ENCODE assay signal across 32 cellular contexts in the genomic region with DNA sequence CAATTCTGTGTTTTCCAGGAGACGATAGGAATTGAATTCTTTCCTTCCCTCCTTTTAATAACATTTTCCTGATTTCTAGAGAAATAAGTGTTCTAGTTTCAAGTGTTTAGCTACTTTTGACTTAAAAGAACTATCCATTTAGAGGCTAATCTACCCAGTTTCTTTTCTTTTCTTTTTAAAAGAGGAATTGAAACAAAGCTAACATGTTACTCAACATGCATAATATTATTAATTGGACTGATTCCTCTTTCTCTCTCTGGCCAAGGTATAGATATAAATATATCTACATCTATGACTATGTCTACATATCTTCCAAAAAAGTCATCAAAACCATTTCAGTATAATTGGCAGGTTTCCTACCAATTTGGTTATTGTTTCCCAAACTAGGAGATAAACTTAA.
A peak's percentile ranks its signal among the peaks of the same experiment; 100 is the strongest.
DNase-seq lines count a peak whose midpoint lies in the region; ATAC-seq and TF ChIP-seq lines count a peak whose summit lies in the region.
"Had no signal": no experiment of that assay in that cellular context is flagged by ENCODE, and none has a peak within 500 bp of the region (broad histone marks: within the 10 kb centered on the region; RNA-seq: fewer than 3 reads in every experiment).

No MANE protein-coding gene starts in this region.

- no peaks in the 10 kb centered on the region for H3K9me3 ChIP-seq in spleen
- H3K9me3 ChIP-seq: breast epithelium, esophagus muscularis mucosa, gastrocnemius medialis, left ventricle myocardium inferior, MG63, pancreas, right atrium auricular region, SJCRH30, upper lobe of right lung had no signal

- no peak overlapping the region for H3K4me3 Mint-ChIP-seq in chondrocyte (ENCODE audit: unreplicated experiment)
- H3K4me3 Mint-ChIP-seq: mesothelial cell of epicardium, natural killer cell had no signal

- H3K27ac Mint-ChIP-seq in chondrocyte (ENCODE audit: unreplicated experiment), result no peak overlapping the region
- H3K27ac Mint-ChIP-seq: mesothelial cell of epicardium, natural killer cell had no signal

- no peak for TF ChIP-seq POLR2A in spleen (IDR thresholded peaks at IDR 0.05)

- no peak for TF ChIP-seq CTCF in omental fat pad (IDR thresholded peaks at IDR 0.05)
- TF ChIP-seq CTCF in spleen (IDR thresholded peaks at IDR 0.05 in 8 of 11, conservative IDR thresholded peaks at IDR 0.05 in 3 of 11), result no peak
- no peak for TF ChIP-seq CTCF in chondrocyte (IDR thresholded peaks at IDR 0.05)

- H3K9me3 Mint-ChIP-seq in chondrocyte (ENCODE audit: low read depth), result peaks cover 5% of the 10 kb centered on the region
- H3K9me3 Mint-ChIP-seq: natural killer cell had no signal

- no peaks in the 10 kb centered on the region for H3K27me3 ChIP-seq in spleen (replicated peaks in 1 of 7)
- H3K27me3 ChIP-seq: breast epithelium, esophagus muscularis mucosa, gastrocnemius medialis, MG63, pancreas, right atrium auricular region, SJCRH30, upper lobe of right lung had no signal

- H3K27ac ChIP-seq in spleen, result no peak overlapping the region
- H3K27ac ChIP-seq: breast epithelium, coronary artery, esophagus muscularis mucosa, gastrocnemius medialis, left ventricle myocardium inferior, pancreas, right atrium auricular region, SJCRH30, upper lobe of right lung had no signal

- peaks cover 9% of the 10 kb centered on the region for H3K27me3 Mint-ChIP-seq in chondrocyte (ENCODE audit: low read depth)

- no peaks in the 10 kb centered on the region for H3K36me3 Mint-ChIP-seq in chondrocyte (ENCODE audit: low read depth)
- H3K36me3 Mint-ChIP-seq: mesothelial cell of epicardium, natural killer cell had no signal

- H3K4me1 Mint-ChIP-seq in chondrocyte (ENCODE audit: low read depth), result no peaks in the 10 kb centered on the region
- H3K4me1 Mint-ChIP-seq: natural killer cell had no signal

- DNase-seq in CD1c-positive myeloid dendritic cell (ENCODE audit: extremely low spot score), result peak; percentile 52
- DNase-seq in GOT3 (lab: John Stamatoyannopoulos, UW), result no peak
- DNase-seq in omental fat pad (ENCODE audit: low spot score), result no peak
- DNase-seq in spleen, result no peak
- no peak for DNase-seq in chondrocyte (ENCODE audit: low spot score)
- DNase-seq: 8988T; activated CD4-positive, alpha-beta T cell treated with anti-CD3 and anti-CD28 coated beads for 1 hour; activated naive CD4-positive, alpha-beta T cell treated with Interleukin-2 at 50 U/mL for 16 hours; activated T-cell treated with anti-CD3 and anti-CD28 coated beads, Interleukin-2, amount 50 U/mL, for 1 hour; AML-193; amniotic stem cell; DMS79; gastrocnemius medialis; hippocampal formation; left ventricle myocardium inferior; MG63; natural killer cell; NCI-H1694 treated with DMSO at 0.1 percent for 48 hours; NCI-H226; pancreas; SJCRH30; T-helper 1 cell; upper lobe of right lung had no signal

- no peak overlapping the region for H3K4me3 ChIP-seq in spleen
- H3K4me3 ChIP-seq: breast epithelium, coronary artery, esophagus muscularis mucosa, gastrocnemius medialis, left ventricle myocardium inferior, MG63, pancreas, right atrium auricular region, SJCRH30, upper lobe of right lung had no signal

- ATAC-seq in GM19043 (IDR thresholded peaks at IDR 0.05; ENCODE audit: low read depth, unreplicated experiment) (peak; percentile 57), GM21786 (IDR thresholded peaks at IDR 0.05; ENCODE audit: unreplicated experiment) (peak; percentile 71), HG03354 (IDR thresholded peaks at IDR 0.05; ENCODE audit: poor library complexity, severe bottlenecking, unreplicated experiment) (peak; percentile 66), omental fat pad (ENCODE audit: low FRiP score) (no peak)
- ATAC-seq: gastrocnemius medialis, HCT116, natural killer cell, pancreas, upper lobe of right lung had no signal

- no peaks in the 10 kb centered on the region for H3K36me3 ChIP-seq in spleen
- H3K36me3 ChIP-seq: breast epithelium, esophagus muscularis mucosa, gastrocnemius medialis, left ventricle myocardium inferior, MG63, pancreas, right atrium auricular region, SJCRH30, upper lobe of right lung had no signal

- intact Hi-C loops in spleen (cut with DNase I; ENCODE audit: low total_unique reads), result no loop called here

- H3K4me1 ChIP-seq in spleen, result no peaks in the 10 kb centered on the region
- H3K4me1 ChIP-seq: breast epithelium, esophagus muscularis mucosa, gastrocnemius medialis, left ventricle myocardium inferior, pancreas, right atrium auricular region, SJCRH30, upper lobe of right lung had no signal

- 56 to 86% (median 75%) methylated on average over 1 of the region's 1 CpG for WGBS in spleen, 5 donors
